Comparison of ENCODE assay signal across 19 cellular contexts in the genomic region with DNA sequence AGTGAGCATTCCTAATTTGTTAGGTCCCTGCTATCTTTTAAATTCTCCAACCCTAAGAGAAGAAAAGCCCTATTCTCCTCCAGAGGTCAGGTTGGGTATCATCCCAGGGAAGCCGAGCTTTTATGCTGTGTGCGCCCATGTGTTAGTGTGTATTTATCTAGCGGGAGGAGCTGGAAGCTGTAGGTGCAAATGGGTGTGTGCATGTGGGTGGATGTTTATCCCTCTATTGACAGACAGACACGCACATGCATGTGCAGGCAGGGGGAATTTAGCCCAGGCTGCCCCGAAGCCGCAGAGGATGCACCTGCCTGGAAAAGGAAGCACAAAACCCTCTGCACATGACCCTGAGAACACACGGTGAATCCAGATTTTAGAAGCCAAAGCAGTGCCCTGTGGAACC.
A peak's percentile ranks its signal among the peaks of the same experiment; 100 is the strongest.
DNase-seq lines count a peak whose midpoint lies in the region; ATAC-seq, FAIRE-seq and TF ChIP-seq lines count a peak whose summit lies in the region.
"Had no signal": no experiment of that assay in that cellular context is flagged by ENCODE, and none has a peak within 500 bp of the region (broad histone marks: within the 10 kb centered on the region; RNA-seq: fewer than 3 reads in every experiment).

No MANE protein-coding gene starts in this region.

- no peak for FAIRE-seq in bronchial epithelial cell (lab: Jason Lieb, UNC)
- FAIRE-seq: GM12891 had no signal

- intact Hi-C loops in posterior vena cava (cut with DNase I) (no loop called here), dorsolateral prefrontal cortex (cut with DNase I) (no loop called here)

- DNase-seq in NCI-H1417 (lab: John Stamatoyannopoulos, UW) (peak; percentile 68 to 91 (median 84)), NCI-H1417 treated with DMSO at 0.1 percent for 48 hours (lab: John Stamatoyannopoulos, UW) (no peak), NCI-H187 (lab: John Stamatoyannopoulos, UW) (peak; percentile 74 to 91), bronchial epithelial cell (ENCODE audit: low read depth) (peak; percentile 5), posterior vena cava (ENCODE audit: low spot score) (peak; percentile 24), NCI-H510A treated with DMSO at 0.1 percent for 48 hours (lab: John Stamatoyannopoulos, UW) (no peak), dorsolateral prefrontal cortex (no peak)
- DNase-seq: 8988T; CD4-positive, CD25-positive, alpha-beta regulatory T cell; KBM-7; NCI-H1436; NCI-H2029 treated with DMSO at 0.1 percent for 48 hours; NCI-H2171; NCI-H524 treated with DMSO at 0.1 percent for 48 hours; Peyer's patch; SW 1271 had no signal

- H3K27me3 ChIP-seq in bronchial epithelial cell (ENCODE audit: control insufficient read depth, insufficient read depth, low read length) (no peaks in the 10 kb centered on the region), dorsolateral prefrontal cortex (no peaks in the 10 kb centered on the region)
- H3K27me3 ChIP-seq: Peyer's patch had no signal

- H3K36me3 ChIP-seq in bronchial epithelial cell (ENCODE audit: control insufficient read depth, insufficient read depth, low read length): no peaks in the 10 kb centered on the region
- H3K36me3 ChIP-seq: Peyer's patch had no signal

- no peak for ATAC-seq in GM21390 (IDR thresholded peaks at IDR 0.05; ENCODE audit: unreplicated experiment)
- ATAC-seq: Right ventricle myocardium inferior had no signal

- H3K4me3 ChIP-seq in bronchial epithelial cell (ENCODE audit: low read depth, low read length): no peak overlapping the region
- no peak overlapping the region for H3K4me3 ChIP-seq in dorsolateral prefrontal cortex
- H3K4me3 ChIP-seq: Peyer's patch had no signal

- TF ChIP-seq CTCF in bronchial epithelial cell (IDR thresholded peaks at IDR 0.05; ENCODE audit: insufficient read depth, low read length, severe bottlenecking) (no peak), dorsolateral prefrontal cortex (IDR thresholded peaks at IDR 0.05 in 54 of 56, conservative IDR thresholded peaks at IDR 0.05 in 2 of 56; ENCODE audit: low read depth in 1 of 56, partially characterized antibody in 56 of 56) (no peak)

- no peak overlapping the region for H3K27ac ChIP-seq in dorsolateral prefrontal cortex
- H3K27ac ChIP-seq: Peyer's patch had no signal

Comparison
In these comparisons a context has a peak if more than half of its experiments do, and no peak if none do; other contexts are left out.
1. DNase-seq: peak in NCI-H1417 (3 of 3), NCI-H187 (2 of 2), bronchial epithelial cell (single experiment) and posterior vena cava (single experiment); none in NCI-H1417 treated with DMSO at 0.1 percent for 48 hours (single experiment), NCI-H510A treated with DMSO at 0.1 percent for 48 hours (single experiment) and dorsolateral prefrontal cortex (0 of 10).